8 cellular contexts compared by ENCODE assay signal in the genomic region with DNA sequence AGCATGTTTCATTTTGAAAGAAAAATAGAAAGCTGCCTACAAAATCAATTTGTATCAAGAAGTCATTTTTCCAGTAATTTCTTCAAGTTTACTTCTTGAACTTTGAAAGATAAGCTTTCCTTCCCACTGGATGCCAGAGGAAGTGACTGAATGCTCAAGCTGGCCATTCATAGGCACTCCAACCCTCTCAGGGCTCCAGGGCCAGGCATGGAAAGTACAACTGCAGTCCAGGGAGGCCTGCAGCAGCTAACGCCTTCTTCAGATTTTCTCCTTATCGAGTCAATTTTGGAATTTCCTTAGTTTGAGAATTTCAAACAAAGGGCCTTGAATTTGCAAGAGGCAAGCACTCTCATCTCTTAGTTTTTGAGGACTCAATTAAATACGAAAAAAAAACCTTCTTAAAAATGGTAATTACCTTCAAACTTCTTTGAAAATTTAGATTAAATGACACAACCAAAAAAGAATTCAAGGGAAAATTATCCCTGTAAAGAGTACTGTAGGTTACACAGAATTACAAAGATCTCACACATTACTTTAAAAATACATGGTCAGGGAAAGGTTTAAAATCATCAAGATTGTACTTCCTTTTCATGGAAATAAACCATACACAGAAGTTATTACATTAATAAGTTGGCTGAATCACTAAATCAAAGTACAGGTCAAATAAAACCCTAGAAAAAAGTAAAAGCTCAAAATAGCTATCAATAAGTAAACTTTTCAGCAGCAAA. TPM values are rescaled to one million over a fixed set of nuclear protein-coding genes. Genes with fewer than 3 reads are reported as not detected.
DNase-seq lines count a peak whose midpoint lies in the region; ATAC-seq and TF ChIP-seq lines count a peak whose summit lies in the region.

No MANE protein-coding gene starts in this region.

- H3K27ac Mint-ChIP-seq in activated naive CD8-positive, alpha-beta T cell treated with anti-CD3 and anti-CD28 coated beads for 36 hours, result peak overlapping the region; percentile 89
- peak overlapping the region; percentile 60 to 90 (median 84) for H3K27ac Mint-ChIP-seq in immature natural killer cell

- peaks cover 3% of the 10 kb centered on the region for H3K9me3 Mint-ChIP-seq in activated naive CD8-positive, alpha-beta T cell treated with anti-CD3 and anti-CD28 coated beads for 36 hours
- H3K9me3 Mint-ChIP-seq in immature natural killer cell, result no peaks in the 10 kb centered on the region

- TF ChIP-seq CTCF in heart left ventricle (IDR thresholded peaks at IDR 0.05), result no peak

- H3K4me1 Mint-ChIP-seq in activated naive CD8-positive, alpha-beta T cell treated with anti-CD3 and anti-CD28 coated beads for 36 hours, result peaks cover 49% of the 10 kb centered on the region
- peaks cover 65 to 75% of the 10 kb centered on the region in 2 donors for H3K4me1 Mint-ChIP-seq in immature natural killer cell

- no peak for TF ChIP-seq POLR2A in heart left ventricle (IDR thresholded peaks at IDR 0.05)

- H3K36me3 ChIP-seq in heart left ventricle (no peaks in the 10 kb centered on the region), thymus (ENCODE audit: control insufficient read depth, insufficient read depth) (no peaks in the 10 kb centered on the region)

- H3K27me3 Mint-ChIP-seq in activated naive CD8-positive, alpha-beta T cell treated with anti-CD3 and anti-CD28 coated beads for 36 hours, result no peaks in the 10 kb centered on the region
- H3K27me3 Mint-ChIP-seq in immature natural killer cell (ENCODE audit: low read depth in 3 of 3), result peaks cover 7 to 13% (median 9%) of the 10 kb centered on the region in 3 donors

- intact Hi-C loops in heart left ventricle (cut with DNase I), result loop anchor here in 1 of 10 donors (10.0 kb wide), 2 partner anchors 277 to 357 kb away; a partner anchor contains a TSS
- intact Hi-C loops in Right ventricle myocardium inferior (cut with DNase I), result loop anchor here (10.0 kb wide), 1 partner anchor 323 kb away; a partner anchor contains a TSS

- 32 to 43% (median 42%) methylated on average over 3 of the region's 3 CpGs for WGBS in heart left ventricle, 4 donors
- 88% methylated on average over 3 of the region's 3 CpGs for WGBS in thymus

- H3K4me3 ChIP-seq in heart left ventricle, result peak overlapping the region in 9 of 12 donors; percentile 65 to 91 (median 79)
- H3K4me3 ChIP-seq in thymus (ENCODE audit: low read length), result peak overlapping the region; percentile 97

- H3K4me1 ChIP-seq in heart left ventricle, result peaks cover 5 to 72% (median 43%) of the 10 kb centered on the region in 12 donors
- peaks cover 12% of the 10 kb centered on the region for H3K4me1 ChIP-seq in thymus (ENCODE audit: control insufficient read depth, insufficient read depth, low read length)

- ATAC-seq in heart left ventricle (no peak), Right ventricle myocardium inferior (no peak), GM21723 (IDR thresholded peaks at IDR 0.05; ENCODE audit: unreplicated experiment) (no peak), GM21390 (IDR thresholded peaks at IDR 0.05; ENCODE audit: unreplicated experiment) (no peak), HG02973 (IDR thresholded peaks at IDR 0.05; ENCODE audit: unreplicated experiment) (no peak)

- DNase-seq in heart left ventricle (peak in 3 of 5 donors; percentile 37 to 50 (median 39)), Right ventricle myocardium inferior (ENCODE audit: missing footprints) (no peak), immature natural killer cell (no peak)
- no peak for DNase-seq in activated naive CD8-positive, alpha-beta T cell treated with anti-CD3 and anti-CD28 coated beads for 36 hours

- H3K27me3 ChIP-seq in heart left ventricle, result no peaks in the 10 kb centered on the region
- H3K27me3 ChIP-seq in thymus (ENCODE audit: control insufficient read depth, insufficient read depth), result no peaks in the 10 kb centered on the region

- H3K9me3 ChIP-seq in heart left ventricle (no peaks in the 10 kb centered on the region), thymus (ENCODE audit: control insufficient read depth) (no peaks in the 10 kb centered on the region)

- peaks cover 22% of the 10 kb centered on the region for H3K36me3 Mint-ChIP-seq in activated naive CD8-positive, alpha-beta T cell treated with anti-CD3 and anti-CD28 coated beads for 36 hours
- peaks cover 0 to 4% (median 0%) of the 10 kb centered on the region in 3 donors for H3K36me3 Mint-ChIP-seq in immature natural killer cell

- H3K27ac ChIP-seq in heart left ventricle, result peak overlapping the region in 11 of 12 donors; percentile 34 to 100 (median 97)
- peak overlapping the region; percentile 68 for H3K27ac ChIP-seq in thymus (ENCODE audit: low read depth)

- peak overlapping the region; percentile 91 for H3K4me3 Mint-ChIP-seq in activated naive CD8-positive, alpha-beta T cell treated with anti-CD3 and anti-CD28 coated beads for 36 hours
- peak overlapping the region; percentile 84 to 96 (median 87) for H3K4me3 Mint-ChIP-seq in immature natural killer cell

RNA-seq across cellular contexts. Expression of a gene that starts 2.5 kb away (rescaled TPM):
- 10 to 100 TPM; 33.0 to 53.5 (median 46.6) TPM for total RNA-seq in heart left ventricle
- polyA plus RNA-seq in heart left ventricle, result 10 to 100 TPM; 11.8 to 41.3 TPM
- 42.3 TPM for total RNA-seq in Right ventricle myocardium inferior
- total RNA-seq in activated naive CD8-positive, alpha-beta T cell treated with anti-CD3 and anti-CD28 coated beads for 36 hours, result 10 to 100 TPM; 59.1 to 71.8 TPM
- polyA plus RNA-seq in immature natural killer cell, result 10 to 100 TPM in 2 of 3 donors, 1 to 10 TPM in 1; 9.5 to 12.4 (median 10.3) TPM
- 72.3 TPM for polyA plus RNA-seq in thymus

Comparison
In these comparisons a context has a peak if more than half of its experiments do, and no peak if none do; other contexts are left out.
1. DNase-seq: peak in heart left ventricle (3 of 5); none in Right ventricle myocardium inferior (single experiment), activated naive CD8-positive, alpha-beta T cell treated with anti-CD3 and anti-CD28 coated beads for 36 hours (single experiment) and immature natural killer cell (0 of 3).